Comparison of ENCODE assay signal across 25 cellular contexts in genomic region chr17:80608326-80608725, GRCh38.
DNase-seq lines count a peak whose midpoint lies in the region; ATAC-seq, FAIRE-seq and TF ChIP-seq lines count a peak whose summit lies in the region.
"Had no signal": no experiment of that assay in that cellular context is flagged by ENCODE, and none has a peak within 500 bp of the region (broad histone marks: within the 10 kb centered on the region; RNA-seq: fewer than 3 reads in every experiment).

No MANE protein-coding gene starts in this region.

- H3K36me3 Mint-ChIP-seq in activated CD8-positive, alpha-beta T cell treated with anti-CD3 and anti-CD28 coated beads, Interleukin-2, amount 10 ng/mL, durations not matched to agents 7 days and 5 days (ENCODE audit: low read depth), result peaks cover 8% of the 10 kb centered on the region
- H3K36me3 Mint-ChIP-seq: CD4-positive, alpha-beta memory T cell had no signal

- H3K36me3 ChIP-seq in WERI-Rb-1, result peaks cover 4% of the 10 kb centered on the region
- H3K36me3 ChIP-seq: BE2C, HAP-1 had no signal

- H3K27me3 ChIP-seq in WERI-Rb-1 (ENCODE audit: insufficient read depth, low read depth, severe bottlenecking), result no peaks in the 10 kb centered on the region
- H3K27me3 ChIP-seq: BE2C; BLaER1 treated with 17β-estradiol and CSF1 and Interleukin-3, amounts not matched to agents 10 nM and 100 nM had no signal

- H3K4me1 Mint-ChIP-seq in activated CD8-positive, alpha-beta T cell treated with anti-CD3 and anti-CD28 coated beads, Interleukin-2, amount 10 ng/mL, durations not matched to agents 7 days and 5 days (ENCODE audit: low read depth), result peaks cover 61% of the 10 kb centered on the region

- peak overlapping the region; percentile 20 for H3K4me3 ChIP-seq in WERI-Rb-1 (ENCODE audit: low read depth, low read length)
- H3K4me3 ChIP-seq: A549; BLaER1 treated with 17β-estradiol and CSF1 and Interleukin-3, amounts not matched to agents 10 nM and 100 nM; HAP-1 had no signal

- peak; percentile 35 for FAIRE-seq in D721Med (lab: Jason Lieb, UNC)
- FAIRE-seq: A549, GM12891, GM18507, H54 had no signal

- POLR2A ChIA-PET in activated CD8-positive, alpha-beta T cell treated with anti-CD3 and anti-CD28 coated beads, Interleukin-2, amount 10 ng/mL, durations not matched to agents 7 days and 5 days (lab: Charles Lee), result no interaction called here

- H3K9me3 ChIP-seq in WERI-Rb-1 (ENCODE audit: severe bottlenecking), result peaks cover 8% of the 10 kb centered on the region
- H3K9me3 ChIP-seq: A549; BE2C; BLaER1 treated with 17β-estradiol and CSF1 and Interleukin-3, amounts not matched to agents 10 nM and 100 nM had no signal

- DNase-seq in D721Med (ENCODE audit: insufficient read length, low spot score) (peak; percentile 67), WERI-Rb-1 (peak; percentile 94), posterior vena cava (ENCODE audit: low spot score) (peak; percentile 45), NCI-H526 treated with DMSO at 0.1 percent for 48 hours (lab: John Stamatoyannopoulos, UW) (no peak)
- DNase-seq in activated CD8-positive, alpha-beta T cell treated with anti-CD3 and anti-CD28 coated beads, Interleukin-2, amount 10 ng/mL, durations not matched to agents 7 days and 5 days, result no peak
- DNase-seq: 8988T; ACHN; AML-193; BE2C; Calu3; CD4-positive, alpha-beta memory T cell; COR-L47; DMS 273 treated with DMSO at 0.1 percent for 48 hours; DMS79; EL; GF-D8; GOT3; HFFc6 had no signal

- H3K4me3 Mint-ChIP-seq in activated CD8-positive, alpha-beta T cell treated with anti-CD3 and anti-CD28 coated beads, Interleukin-2, amount 10 ng/mL, durations not matched to agents 7 days and 5 days, result no peak overlapping the region
- H3K4me3 Mint-ChIP-seq: HFFc6 had no signal

- ATAC-seq in activated CD8-positive, alpha-beta T cell treated with anti-CD3 and anti-CD28 coated beads, Interleukin-2, amount 10 ng/mL, durations not matched to agents 7 days and 5 days, result no peak
- ATAC-seq in HG02938 (IDR thresholded peaks at IDR 0.05; ENCODE audit: unreplicated experiment), result no peak
- ATAC-seq: A549 had no signal

- TF ChIP-seq CTCF in D721Med (IDR thresholded peaks at IDR 0.05; ENCODE audit: insufficient read depth, missing control alignments), result no peak
- TF ChIP-seq CTCF in WERI-Rb-1 (IDR thresholded peaks at IDR 0.05; ENCODE audit: low read depth, low read length), result no peak

- H3K27ac ChIP-seq in WERI-Rb-1, result peak overlapping the region; percentile 96
- H3K27ac ChIP-seq: A549; BLaER1 treated with 17β-estradiol and CSF1 and Interleukin-3, amounts not matched to agents 10 nM and 100 nM had no signal

- intact Hi-C loops in posterior vena cava (cut with DNase I), result no loop called here

- H3K27me3 Mint-ChIP-seq in activated CD8-positive, alpha-beta T cell treated with anti-CD3 and anti-CD28 coated beads, Interleukin-2, amount 10 ng/mL, durations not matched to agents 7 days and 5 days (ENCODE audit: low read depth), result no peaks in the 10 kb centered on the region
- H3K27me3 Mint-ChIP-seq: CD4-positive, alpha-beta memory T cell had no signal

- H3K27ac Mint-ChIP-seq in activated CD8-positive, alpha-beta T cell treated with anti-CD3 and anti-CD28 coated beads, Interleukin-2, amount 10 ng/mL, durations not matched to agents 7 days and 5 days, result no peak overlapping the region
- H3K27ac Mint-ChIP-seq: HFFc6 had no signal

- CTCF ChIA-PET in activated CD8-positive, alpha-beta T cell treated with anti-CD3 and anti-CD28 coated beads, Interleukin-2, amount 10 ng/mL, durations not matched to agents 7 days and 5 days (lab: Charles Lee), result no interaction called here

- no peaks in the 10 kb centered on the region for H3K9me3 Mint-ChIP-seq in activated CD8-positive, alpha-beta T cell treated with anti-CD3 and anti-CD28 coated beads, Interleukin-2, amount 10 ng/mL, durations not matched to agents 7 days and 5 days (ENCODE audit: insufficient read depth)
- H3K9me3 Mint-ChIP-seq: CD4-positive, alpha-beta memory T cell; HFFc6 had no signal

Comparison
In these comparisons a context has a peak if more than half of its experiments do, and no peak if none do; other contexts are left out.
1. DNase-seq: peak in D721Med (single experiment), WERI-Rb-1 (single experiment) and posterior vena cava (single experiment); none in activated CD8-positive, alpha-beta T cell treated with anti-CD3 and anti-CD28 coated beads, Interleukin-2, amount 10 ng/mL, durations not matched to agents 7 days and 5 days (single experiment) and NCI-H526 treated with DMSO at 0.1 percent for 48 hours (single experiment).